In the genomic region with DNA sequence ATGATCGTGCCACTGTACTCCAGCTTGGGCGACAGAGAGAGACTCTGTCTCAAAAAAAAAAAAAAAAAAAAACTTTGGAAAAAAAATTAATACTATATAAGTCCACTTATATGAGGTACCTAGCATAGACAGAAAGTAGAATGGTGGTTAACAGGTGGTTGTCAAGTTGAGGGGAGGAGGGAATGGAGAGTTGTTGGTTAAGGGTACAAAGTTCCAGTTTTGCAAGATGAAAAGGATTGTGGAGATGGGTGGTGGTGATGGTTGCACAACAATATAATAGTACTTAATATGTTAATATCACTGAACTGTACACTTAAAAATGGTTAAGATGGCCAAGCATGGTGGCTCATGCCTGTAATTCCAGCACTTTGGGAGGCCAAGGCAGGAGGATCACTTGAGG, we compare ENCODE assay signal across 33 cellular contexts. TPM values are rescaled to one million over a fixed set of nuclear protein-coding genes. Genes with fewer than 3 reads are reported as not detected.
"Had no signal": no experiment of that assay in that cellular context is flagged by ENCODE, and none has a peak within 500 bp of the region (broad histone marks: within the 10 kb centered on the region; RNA-seq: fewer than 3 reads in every experiment).

No MANE protein-coding gene starts in this region.

- DNase-seq: naive thymus-derived CD4-positive, alpha-beta T cell; nephron progenitor cell; nucleus accumbens; posterior cingulate gyrus; psoas muscle; right cardiac atrium; stimulated activated CD4-positive, alpha-beta T cell treated with anti-CD3 and anti-CD28 coated beads, Interleukin-15, amount 100 ng/mL, for 24 hours; stimulated activated CD4-positive, alpha-beta T cell treated with anti-CD3 and anti-CD28 coated beads, Interleukin-2, amount 100 ng/mL, for 24 hours; stimulated activated CD4-positive, alpha-beta T cell treated with anti-CD3 and anti-CD28 coated beads, Interleukin-2, amount 100 ng/mL, for 48 hours; stimulated activated CD4-positive, alpha-beta T cell treated with anti-CD3 and anti-CD28 coated beads, Interleukin-4, amount 100 ng/mL, for 24 hours; stimulated activated naive B cell treated with anti-CD40 and anti-IgM and Interleukin-4, amounts not matched to agents 10 μg/mL and 1 μg/mL and 100 μg/mL, for 72 hours; stimulated activated naive CD4-positive, alpha-beta T cell treated with Interleukin-2 at 50 U/mL for 16 hours; stomach; thyroid gland; trophoblast cell; upper lobe of left lung had no signal

- H3K36me3 Mint-ChIP-seq: natural killer cell treated with Interleukin-12 subunit alpha and Interleukin-12 subunit beta and Interleukin-15 and Interleukin-18, amount 100 ng/mL, for 72 hours; stimulated activated effector memory CD8-positive, alpha-beta T cell treated with anti-CD3 and anti-CD28 coated beads, Interleukin-12 subunit alpha, Interleukin-12 subunit beta, amount 100 ng/mL, for 72 hours; stimulated activated naive B cell treated with anti-CD40 and anti-IgM and Interleukin-4, amounts not matched to agents 10 μg/mL and 1 μg/mL and 100 μg/mL, for 72 hours had no signal

- FAIRE-seq: urothelium cell line had no signal

- H3K79me2 ChIP-seq: parathyroid adenoma had no signal

- H3K27ac Mint-ChIP-seq: naive thymus-derived CD4-positive, alpha-beta T cell; natural killer cell treated with Interleukin-12 subunit alpha and Interleukin-12 subunit beta and Interleukin-15 and Interleukin-18, amount 100 ng/mL, for 72 hours; nephron progenitor cell; progenitor cell of endocrine pancreas; stimulated activated effector memory CD8-positive, alpha-beta T cell treated with anti-CD3 and anti-CD28 coated beads, Interleukin-12 subunit alpha, Interleukin-12 subunit beta, amount 100 ng/mL, for 72 hours; stimulated activated naive B cell treated with anti-CD40 and anti-IgM and Interleukin-4, amounts not matched to agents 10 μg/mL and 1 μg/mL and 100 μg/mL, for 72 hours; stimulated activated naive CD8-positive, alpha-beta T cell treated with anti-CD3 and anti-CD28 coated beads, Interleukin-15, Interleukin-2, amounts not matched to agents 100 ng/mL and 50 ng/mL, for 24 hours had no signal

- H3K9me3 Mint-ChIP-seq: natural killer cell treated with Interleukin-12 subunit alpha and Interleukin-12 subunit beta and Interleukin-15 and Interleukin-18, amount 100 ng/mL, for 72 hours; stimulated activated effector memory CD8-positive, alpha-beta T cell treated with anti-CD3 and anti-CD28 coated beads, Interleukin-12 subunit alpha, Interleukin-12 subunit beta, amount 100 ng/mL, for 72 hours; stimulated activated naive B cell treated with anti-CD40 and anti-IgM and Interleukin-4, amounts not matched to agents 10 μg/mL and 1 μg/mL and 100 μg/mL, for 72 hours; stimulated activated naive CD8-positive, alpha-beta T cell treated with anti-CD3 and anti-CD28 coated beads, Interleukin-15, Interleukin-2, amounts not matched to agents 100 ng/mL and 50 ng/mL, for 24 hours had no signal

- ATAC-seq: naive thymus-derived CD4-positive, alpha-beta T cell; natural killer cell treated with Interleukin-12 subunit alpha and Interleukin-12 subunit beta and Interleukin-15 and Interleukin-18, amount 100 ng/mL, for 72 hours; psoas muscle; right cardiac atrium; sciatic nerve; stimulated activated effector memory CD8-positive, alpha-beta T cell treated with anti-CD3 and anti-CD28 coated beads, Interleukin-12 subunit alpha, Interleukin-12 subunit beta, amount 100 ng/mL, for 72 hours; stimulated activated naive B cell treated with anti-CD40 and anti-IgM and Interleukin-4, amounts not matched to agents 10 μg/mL and 1 μg/mL and 100 μg/mL, for 72 hours had no signal

- H3K4me3 ChIP-seq: psoas muscle, skin epidermis, stomach, thoracic aorta, thyroid gland, tibial nerve, upper lobe of left lung, vagina had no signal

- H3K4me3 Mint-ChIP-seq: naive thymus-derived CD4-positive, alpha-beta T cell; natural killer cell treated with Interleukin-12 subunit alpha and Interleukin-12 subunit beta and Interleukin-15 and Interleukin-18, amount 100 ng/mL, for 72 hours; nephron progenitor cell; neural crest cell; stimulated activated effector memory CD8-positive, alpha-beta T cell treated with anti-CD3 and anti-CD28 coated beads, Interleukin-12 subunit alpha, Interleukin-12 subunit beta, amount 100 ng/mL, for 72 hours; stimulated activated naive B cell treated with anti-CD40 and anti-IgM and Interleukin-4, amounts not matched to agents 10 μg/mL and 1 μg/mL and 100 μg/mL, for 72 hours; stimulated activated naive CD8-positive, alpha-beta T cell treated with anti-CD3 and anti-CD28 coated beads, Interleukin-15, Interleukin-2, amounts not matched to agents 100 ng/mL and 50 ng/mL, for 24 hours had no signal

- H3K27me3 ChIP-seq: neutrophil, stomach, thyroid gland, tibial nerve, upper lobe of left lung, vagina had no signal

- H3K27ac ChIP-seq: neutrophil, parathyroid adenoma, psoas muscle, skin epidermis, stomach, thoracic aorta, thyroid gland, tibial nerve, upper lobe of left lung, vagina had no signal

- H3K4me1 ChIP-seq: parathyroid adenoma, psoas muscle, stomach, thyroid gland, tibial nerve, upper lobe of left lung, vagina had no signal

- H3K36me3 ChIP-seq: neutrophil, stomach, thoracic aorta, thyroid gland, tibial nerve, upper lobe of left lung, vagina had no signal

- H3K9me3 ChIP-seq: neutrophil, psoas muscle, stomach, thoracic aorta, thyroid gland, upper lobe of left lung, vagina had no signal

- H3K27me3 Mint-ChIP-seq: progenitor cell of endocrine pancreas; stimulated activated naive CD8-positive, alpha-beta T cell treated with anti-CD3 and anti-CD28 coated beads, Interleukin-15, Interleukin-2, amounts not matched to agents 100 ng/mL and 50 ng/mL, for 24 hours had no signal

- H3K4me1 Mint-ChIP-seq: nephron progenitor cell, neural crest cell had no signal

- H3K9ac ChIP-seq: parathyroid adenoma had no signal

- H2AFZ ChIP-seq: parathyroid adenoma had no signal

RNA-seq across cellular contexts. Expression of a gene that starts 4.1 kb away (rescaled TPM):
- total RNA-seq: neural crest cell, omental fat pad, osteocyte, progenitor cell of endocrine pancreas, renal cortical epithelial cell, sciatic nerve, subcutaneous adipose tissue, vagina had no signal
